Comparison of ENCODE assay signal across 8 cellular contexts in the genomic region with DNA sequence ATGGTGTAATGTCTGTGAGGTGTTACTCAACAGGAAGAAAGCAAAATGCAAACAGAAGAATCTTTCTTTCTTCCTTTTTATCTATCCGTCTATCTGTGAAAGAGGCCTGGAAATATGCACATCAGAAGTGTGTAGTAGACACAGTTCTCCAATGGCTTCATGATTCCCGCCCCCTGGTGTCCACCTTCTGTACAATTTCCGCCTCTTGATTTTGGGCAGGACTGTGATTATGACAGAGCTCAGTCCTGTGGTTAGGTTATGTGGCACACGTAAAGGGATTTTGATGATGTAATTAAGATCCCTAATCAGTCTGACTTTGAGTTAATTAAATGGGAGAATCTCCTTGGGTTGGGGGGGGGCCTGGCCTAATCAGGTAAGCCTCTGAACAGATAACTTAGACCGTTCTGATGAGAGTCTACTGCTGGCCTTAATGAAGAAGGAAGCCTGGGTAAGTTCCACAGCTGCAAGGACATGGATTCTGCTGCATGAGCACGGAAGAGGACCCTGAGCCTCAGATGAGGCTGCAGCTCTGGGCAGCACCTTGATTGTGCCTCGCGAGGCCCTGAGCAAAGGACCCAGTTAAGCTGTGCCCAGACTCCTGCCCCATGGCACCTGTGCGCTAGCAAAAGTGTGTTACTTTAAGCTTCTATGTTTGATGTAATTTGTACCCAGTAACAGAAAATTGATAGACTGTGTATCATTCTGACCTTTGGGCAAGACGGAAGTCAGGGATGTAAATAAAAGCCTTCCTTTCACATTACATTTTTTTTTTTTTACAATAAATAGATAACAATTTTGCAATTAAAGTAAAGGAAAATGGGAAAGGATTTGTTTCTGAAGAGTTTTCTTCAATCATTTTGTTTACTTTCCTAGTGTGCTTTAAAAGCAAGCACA. TPM values are rescaled to one million over a fixed set of nuclear protein-coding genes. Genes with fewer than 3 reads are reported as not detected.
DNase-seq lines count a peak whose midpoint lies in the region; ATAC-seq and TF ChIP-seq lines count a peak whose summit lies in the region.

No MANE protein-coding gene starts in this region.

- H3K27ac ChIP-seq in breast epithelium (no peak overlapping the region), coronary artery (no peak overlapping the region), upper lobe of right lung (no peak overlapping the region)

- H3K9me3 ChIP-seq in breast epithelium (no peaks in the 10 kb centered on the region), upper lobe of right lung (no peaks in the 10 kb centered on the region)

- BruUV-seq in MCF 10A (replicated peaks; lab: Mats Ljungman, UMichigan) = no TSS peak

- H3K27ac Mint-ChIP-seq in MCF 10A (ENCODE audit: low read depth, unreplicated experiment) = no peak overlapping the region
- no peak overlapping the region for H3K27ac Mint-ChIP-seq in activated T-helper 1 cell treated with anti-CD3 and anti-CD28 coated beads, Interleukin-12 subunit alpha, Interleukin-12 subunit beta, Interleukin-2, Interleukin-4 antibody, amounts not matched to agents 30 ng/mL and 10 ng/mL and 1 ng/mL, durations not matched to agents 14 hours and 24 hours and 36 hours
- no peak overlapping the region for H3K27ac Mint-ChIP-seq in activated CD4-positive, alpha-beta T cell treated with anti-CD3 and anti-CD28 coated beads, Interleukin-2, amount 10 ng/mL, durations not matched to agents 24 days and 14 days

- ATAC-seq in upper lobe of right lung (peak; percentile 75), GM21723 (IDR thresholded peaks at IDR 0.05; ENCODE audit: unreplicated experiment) (no peak)

- TF ChIP-seq CTCF in MCF 10A (IDR thresholded peaks at IDR 0.05; ENCODE audit: unreplicated experiment) = peak; percentile 30
- TF ChIP-seq CTCF in breast epithelium (IDR thresholded peaks at IDR 0.05) = no peak
- no peak for TF ChIP-seq CTCF in coronary artery (IDR thresholded peaks at IDR 0.05)
- TF ChIP-seq CTCF in upper lobe of right lung (IDR thresholded peaks at IDR 0.05) = peak; percentile 20

- POLR2A ChIA-PET in MCF 10A (lab: Yijun Ruan, JAX) = interaction anchor here (0.7 to 1.2 kb wide), 3 partner anchors 10 to 728 kb away, joined by 3 to 4 read pairs (median 3); no protein-coding TSS in a partner anchor

- no peaks in the 10 kb centered on the region for H3K36me3 Mint-ChIP-seq in MCF 10A (ENCODE audit: insufficient read depth, unreplicated experiment)
- no peaks in the 10 kb centered on the region for H3K36me3 Mint-ChIP-seq in activated T-helper 1 cell treated with anti-CD3 and anti-CD28 coated beads, Interleukin-12 subunit alpha, Interleukin-12 subunit beta, Interleukin-2, Interleukin-4 antibody, amounts not matched to agents 30 ng/mL and 10 ng/mL and 1 ng/mL, durations not matched to agents 14 hours and 24 hours and 36 hours (ENCODE audit: low read depth)
- no peaks in the 10 kb centered on the region for H3K36me3 Mint-ChIP-seq in activated CD4-positive, alpha-beta T cell treated with anti-CD3 and anti-CD28 coated beads, Interleukin-2, amount 10 ng/mL, durations not matched to agents 24 days and 14 days (ENCODE audit: low read depth)

- H3K27me3 ChIP-seq in breast epithelium (no peaks in the 10 kb centered on the region), upper lobe of right lung (no peaks in the 10 kb centered on the region)

- peaks cover 9% of the 10 kb centered on the region for H3K9me3 Mint-ChIP-seq in MCF 10A (ENCODE audit: unreplicated experiment)
- H3K9me3 Mint-ChIP-seq in activated T-helper 1 cell treated with anti-CD3 and anti-CD28 coated beads, Interleukin-12 subunit alpha, Interleukin-12 subunit beta, Interleukin-2, Interleukin-4 antibody, amounts not matched to agents 30 ng/mL and 10 ng/mL and 1 ng/mL, durations not matched to agents 14 hours and 24 hours and 36 hours = no peaks in the 10 kb centered on the region
- no peaks in the 10 kb centered on the region for H3K9me3 Mint-ChIP-seq in activated CD4-positive, alpha-beta T cell treated with anti-CD3 and anti-CD28 coated beads, Interleukin-2, amount 10 ng/mL, durations not matched to agents 24 days and 14 days

- H3K4me1 Mint-ChIP-seq in MCF 10A (ENCODE audit: insufficient read depth, unreplicated experiment) = peaks cover 15% of the 10 kb centered on the region
- H3K4me1 Mint-ChIP-seq in activated T-helper 1 cell treated with anti-CD3 and anti-CD28 coated beads, Interleukin-12 subunit alpha, Interleukin-12 subunit beta, Interleukin-2, Interleukin-4 antibody, amounts not matched to agents 30 ng/mL and 10 ng/mL and 1 ng/mL, durations not matched to agents 14 hours and 24 hours and 36 hours (ENCODE audit: low read depth) = no peaks in the 10 kb centered on the region
- no peaks in the 10 kb centered on the region for H3K4me1 Mint-ChIP-seq in activated CD4-positive, alpha-beta T cell treated with anti-CD3 and anti-CD28 coated beads, Interleukin-2, amount 10 ng/mL, durations not matched to agents 24 days and 14 days

- H3K4me1 ChIP-seq in breast epithelium (no peaks in the 10 kb centered on the region), upper lobe of right lung (no peaks in the 10 kb centered on the region)

- intact Hi-C loops in MCF 10A (cut with micrococcal nuclease) (loop anchor here (2.0 to 5.0 kb wide), 2 partner anchors 68 to 222 kb away; no protein-coding TSS in a partner anchor), breast epithelium (cut with DNase I; ENCODE audit: low total_unique reads) (no loop called here), upper lobe of right lung (cut with DNase I) (no loop called here)
- intact Hi-C loops in activated T-helper 1 cell treated with anti-CD3 and anti-CD28 coated beads, Interleukin-12 subunit alpha, Interleukin-12 subunit beta, Interleukin-2, Interleukin-4 antibody, amounts not matched to agents 30 ng/mL and 10 ng/mL and 1 ng/mL, durations not matched to agents 14 hours and 24 hours and 36 hours (cut with micrococcal nuclease) = no loop called here
- intact Hi-C loops in activated CD4-positive, alpha-beta T cell treated with anti-CD3 and anti-CD28 coated beads, Interleukin-2, amount 10 ng/mL, durations not matched to agents 24 days and 14 days (cut with micrococcal nuclease) = loop anchor here (5.0 kb wide), 1 partner anchor 63 kb away; no protein-coding TSS in a partner anchor

- no peaks in the 10 kb centered on the region for H3K27me3 Mint-ChIP-seq in MCF 10A (ENCODE audit: insufficient read depth, unreplicated experiment)
- peaks cover 15% of the 10 kb centered on the region for H3K27me3 Mint-ChIP-seq in activated T-helper 1 cell treated with anti-CD3 and anti-CD28 coated beads, Interleukin-12 subunit alpha, Interleukin-12 subunit beta, Interleukin-2, Interleukin-4 antibody, amounts not matched to agents 30 ng/mL and 10 ng/mL and 1 ng/mL, durations not matched to agents 14 hours and 24 hours and 36 hours (ENCODE audit: insufficient read depth)
- peaks cover 16% of the 10 kb centered on the region for H3K27me3 Mint-ChIP-seq in activated CD4-positive, alpha-beta T cell treated with anti-CD3 and anti-CD28 coated beads, Interleukin-2, amount 10 ng/mL, durations not matched to agents 24 days and 14 days

- H3K4me3 ChIP-seq in breast epithelium (no peak overlapping the region), coronary artery (no peak overlapping the region), upper lobe of right lung (no peak overlapping the region)

- no peak overlapping the region for H3K4me3 Mint-ChIP-seq in MCF 10A (ENCODE audit: unreplicated experiment)
- no peak overlapping the region for H3K4me3 Mint-ChIP-seq in activated T-helper 1 cell treated with anti-CD3 and anti-CD28 coated beads, Interleukin-12 subunit alpha, Interleukin-12 subunit beta, Interleukin-2, Interleukin-4 antibody, amounts not matched to agents 30 ng/mL and 10 ng/mL and 1 ng/mL, durations not matched to agents 14 hours and 24 hours and 36 hours
- H3K4me3 Mint-ChIP-seq in activated CD4-positive, alpha-beta T cell treated with anti-CD3 and anti-CD28 coated beads, Interleukin-2, amount 10 ng/mL, durations not matched to agents 24 days and 14 days = no peak overlapping the region

- DNase-seq in MCF 10A (ENCODE audit: unreplicated experiment) (peak; percentile 82), breast epithelium (ENCODE audit: low spot score in 2 of 2) (no peak), NCI-H460 (ENCODE audit: extremely low read depth, low read depth) (peak; percentile 15), coronary artery (ENCODE audit: low spot score) (peak; percentile 17), upper lobe of right lung (no peak)
- DNase-seq in activated T-helper 1 cell treated with anti-CD3 and anti-CD28 coated beads, Interleukin-12 subunit alpha, Interleukin-12 subunit beta, Interleukin-2, Interleukin-4 antibody, amounts not matched to agents 30 ng/mL and 10 ng/mL and 1 ng/mL, durations not matched to agents 14 hours and 24 hours and 36 hours (ENCODE audit: low spot score) = no peak
- no peak for DNase-seq in activated CD4-positive, alpha-beta T cell treated with anti-CD3 and anti-CD28 coated beads, Interleukin-2, amount 10 ng/mL, durations not matched to agents 24 days and 14 days

- CTCF ChIA-PET in MCF 10A (lab: Yijun Ruan, JAX) = interaction anchor here (0.6 to 1.7 kb wide), 15 partner anchors 8 to 955 kb away, joined by 3 to 9 read pairs (median 3); no protein-coding TSS in a partner anchor

- H3K36me3 ChIP-seq in breast epithelium (no peaks in the 10 kb centered on the region), upper lobe of right lung (no peaks in the 10 kb centered on the region)

- no peak for TF ChIP-seq POLR2A in breast epithelium (IDR thresholded peaks at IDR 0.05)

RNA-seq across cellular contexts. Expression of gene KCNF1, which starts 11.3 kb away (rescaled TPM):
- total RNA-seq in MCF 10A (2022) (not detected in 2 replicates), breast epithelium (under 1 TPM in 2 of 3 donors, not detected in 1; 0.29 to 0.66 TPM), upper lobe of right lung (0.17 TPM)
- 1.6 and 2.3 TPM in 2 replicates for total RNA-seq in NCI-H460 (2014; rRNA removed; shearing (Covaris generic))
- polyA plus RNA-seq in NCI-H460 (2014; cell fraction: nucleus; rRNA removed) = 2.0 and 2.6 TPM in 2 replicates
- total RNA-seq in activated T-helper 1 cell treated with anti-CD3 and anti-CD28 coated beads, Interleukin-12 subunit alpha, Interleukin-12 subunit beta, Interleukin-2, Interleukin-4 antibody, amounts not matched to agents 30 ng/mL and 10 ng/mL and 1 ng/mL, durations not matched to agents 14 hours and 24 hours and 36 hours = not detected in 2 replicates
- total RNA-seq in activated CD4-positive, alpha-beta T cell treated with anti-CD3 and anti-CD28 coated beads, Interleukin-2, amount 10 ng/mL, durations not matched to agents 24 days and 14 days = not detected in 2 replicates

Comparison
In these comparisons a context has a peak if more than half of its experiments do, and no peak if none do; other contexts are left out.
1. DNase-seq: peak in MCF 10A (single experiment), NCI-H460 (single experiment) and coronary artery (single experiment); none in breast epithelium (0 of 2), upper lobe of right lung (single experiment), activated T-helper 1 cell treated with anti-CD3 and anti-CD28 coated beads, Interleukin-12 subunit alpha, Interleukin-12 subunit beta, Interleukin-2, Interleukin-4 antibody, amounts not matched to agents 30 ng/mL and 10 ng/mL and 1 ng/mL, durations not matched to agents 14 hours and 24 hours and 36 hours (single experiment) and activated CD4-positive, alpha-beta T cell treated with anti-CD3 and anti-CD28 coated beads, Interleukin-2, amount 10 ng/mL, durations not matched to agents 24 days and 14 days (single experiment).
2. CTCF ChIP-seq: peak in MCF 10A (single experiment) and upper lobe of right lung (single experiment); none in breast epithelium (0 of 3) and coronary artery (single experiment).
3. intact Hi-C loops: an anchor here in MCF 10A (2.0 to 5.0 kb wide) and activated CD4-positive, alpha-beta T cell treated with anti-CD3 and anti-CD28 coated beads, Interleukin-2, amount 10 ng/mL, durations not matched to agents 24 days and 14 days (5.0 kb wide); none called in breast epithelium, upper lobe of right lung and activated T-helper 1 cell treated with anti-CD3 and anti-CD28 coated beads, Interleukin-12 subunit alpha, Interleukin-12 subunit beta, Interleukin-2, Interleukin-4 antibody, amounts not matched to agents 30 ng/mL and 10 ng/mL and 1 ng/mL, durations not matched to agents 14 hours and 24 hours and 36 hours.